Comparison of ENCODE assay signal across 29 cellular contexts in genomic region chr7:102452451-102452850, GRCh38.
"Had no signal": no experiment of that assay in that cellular context is flagged by ENCODE, and none has a peak within 500 bp of the region (broad histone marks: within the 10 kb centered on the region; RNA-seq: fewer than 3 reads in every experiment).

No MANE protein-coding gene starts in this region.

- DNase-seq: activated B cell treated with CpG ODN at 0.5 μM for 24 hours; activated CD4-positive, alpha-beta memory T cell treated with anti-CD3 and anti-CD28 coated beads for 36 hours; activated CD4-positive, alpha-beta T cell treated with anti-CD3 and anti-CD28 coated beads for 4 hours; activated CD4-positive, alpha-beta T cell treated with anti-CD3 and anti-CD28 coated beads, Interleukin-2, amount 50 U/mL, for 1 hour; activated CD4-positive, CD25-positive, alpha-beta regulatory T cell treated with anti-CD3 and anti-CD28 coated beads, Interleukin-2, amount 50 U/mL, for 72 hours; activated CD8-positive, alpha-beta memory T cell treated with anti-CD3 and anti-CD28 coated beads, Interleukin-2, amount 50 U/mL, for 48 hours; activated effector memory CD4-positive, alpha-beta T cell treated with Interleukin-2 at 50 U/mL for 16 hours; activated naive CD4-positive, alpha-beta T cell treated with anti-CD3 and anti-CD28 coated beads, Interleukin-2, amount 10 ng/mL, durations not matched to agents 7 days and 5 days; activated naive CD8-positive, alpha-beta T cell treated with anti-CD3 and anti-CD28 coated beads, Interleukin-2, amount 50 U/mL, for 24 hours; activated T-cell treated with anti-CD3 and anti-CD28 coated beads, Interleukin-2, amount 50 U/mL, for 48 hours; anterior cingulate cortex; Kasumi-1; KBM-7; MG63; MV-4-11; NCI-H1092; NCI-H1436 treated with DMSO at 0.1 percent for 48 hours; NCI-H1694 treated with DMSO at 0.1 percent for 48 hours; NCI-H2029; NCI-H524 treated with DMSO at 0.1 percent for 48 hours; NK-92 treated with Interleukin-12 subunit alpha and Interleukin-12 subunit beta, amount 100 ng/mL, for 24 hours; PC-9; Right ventricle myocardium superior; SJCRH30 had no signal

- H3K27me3 ChIP-seq: MG63, SJCRH30 had no signal

- H3K27me3 Mint-ChIP-seq: activated B cell treated with CpG ODN at 0.5 μM for 24 hours; activated CD4-positive, alpha-beta memory T cell treated with anti-CD3 and anti-CD28 coated beads for 36 hours; activated naive CD4-positive, alpha-beta T cell treated with anti-CD3 and anti-CD28 coated beads, Interleukin-2, amount 10 ng/mL, durations not matched to agents 7 days and 5 days; activated naive CD8-positive, alpha-beta T cell; activated naive CD8-positive, alpha-beta T cell treated with anti-CD3 and anti-CD28 coated beads, Interleukin-2, amount 50 U/mL, for 24 hours had no signal

- H3K36me3 ChIP-seq: MG63 had no signal

- H3K9me3 ChIP-seq: MG63, SJCRH30 had no signal

- H3K36me3 Mint-ChIP-seq: activated CD4-positive, alpha-beta memory T cell treated with anti-CD3 and anti-CD28 coated beads for 36 hours; activated naive CD8-positive, alpha-beta T cell had no signal

- H3K27ac Mint-ChIP-seq: activated B cell treated with CpG ODN at 0.5 μM for 24 hours; activated CD4-positive, alpha-beta memory T cell treated with anti-CD3 and anti-CD28 coated beads for 36 hours; activated naive CD4-positive, alpha-beta T cell treated with anti-CD3 and anti-CD28 coated beads, Interleukin-2, amount 10 ng/mL, durations not matched to agents 7 days and 5 days; activated naive CD8-positive, alpha-beta T cell; activated naive CD8-positive, alpha-beta T cell treated with anti-CD3 and anti-CD28 coated beads, Interleukin-2, amount 50 U/mL, for 24 hours; T-helper 1 cell treated with Interleukin-12 subunit alpha and Interleukin-12 subunit beta and Interleukin-4 antibody, amounts not matched to agents 30 μg/mL and 1 μg/mL, for 36 hours; T-helper 2 cell treated with Interferon-gamma antibody and Interleukin-4, amounts not matched to agents 5 μg/mL and 100 μg/mL, for 36 hours had no signal

- H3K9me3 Mint-ChIP-seq: activated B cell treated with CpG ODN at 0.5 μM for 24 hours; activated CD4-positive, alpha-beta memory T cell treated with anti-CD3 and anti-CD28 coated beads for 36 hours; activated naive CD4-positive, alpha-beta T cell treated with anti-CD3 and anti-CD28 coated beads, Interleukin-2, amount 10 ng/mL, durations not matched to agents 7 days and 5 days; activated naive CD8-positive, alpha-beta T cell treated with anti-CD3 and anti-CD28 coated beads, Interleukin-2, amount 50 U/mL, for 24 hours; T-helper 1 cell treated with Interleukin-12 subunit alpha and Interleukin-12 subunit beta and Interleukin-4 antibody, amounts not matched to agents 30 μg/mL and 1 μg/mL, for 36 hours; T-helper 2 cell treated with Interferon-gamma antibody and Interleukin-4, amounts not matched to agents 5 μg/mL and 100 μg/mL, for 36 hours had no signal

- H3K4me3 ChIP-seq: MG63, PC-9, SK-N-MC had no signal

- ATAC-seq: activated naive CD8-positive, alpha-beta T cell treated with anti-CD3 and anti-CD28 coated beads, Interleukin-2, amount 50 U/mL, for 24 hours had no signal

- H3K4me1 Mint-ChIP-seq: activated naive CD4-positive, alpha-beta T cell treated with anti-CD3 and anti-CD28 coated beads, Interleukin-2, amount 10 ng/mL, durations not matched to agents 7 days and 5 days; brain had no signal

- H2AFZ ChIP-seq: PC-9 had no signal

- H3K4me3 Mint-ChIP-seq: activated B cell treated with CpG ODN at 0.5 μM for 24 hours; activated CD4-positive, alpha-beta memory T cell treated with anti-CD3 and anti-CD28 coated beads for 36 hours; activated naive CD4-positive, alpha-beta T cell treated with anti-CD3 and anti-CD28 coated beads, Interleukin-2, amount 10 ng/mL, durations not matched to agents 7 days and 5 days; activated naive CD8-positive, alpha-beta T cell; activated naive CD8-positive, alpha-beta T cell treated with anti-CD3 and anti-CD28 coated beads, Interleukin-2, amount 50 U/mL, for 24 hours; brain; T-helper 1 cell treated with Interleukin-12 subunit alpha and Interleukin-12 subunit beta and Interleukin-4 antibody, amounts not matched to agents 30 μg/mL and 1 μg/mL, for 36 hours; T-helper 2 cell treated with Interferon-gamma antibody and Interleukin-4, amounts not matched to agents 5 μg/mL and 100 μg/mL, for 36 hours had no signal

- H3K27ac ChIP-seq: PC-9, SK-N-MC had no signal

- H3K4me2 ChIP-seq: PC-9 had no signal
